22 cellular contexts compared by ENCODE assay signal in the genomic region with DNA sequence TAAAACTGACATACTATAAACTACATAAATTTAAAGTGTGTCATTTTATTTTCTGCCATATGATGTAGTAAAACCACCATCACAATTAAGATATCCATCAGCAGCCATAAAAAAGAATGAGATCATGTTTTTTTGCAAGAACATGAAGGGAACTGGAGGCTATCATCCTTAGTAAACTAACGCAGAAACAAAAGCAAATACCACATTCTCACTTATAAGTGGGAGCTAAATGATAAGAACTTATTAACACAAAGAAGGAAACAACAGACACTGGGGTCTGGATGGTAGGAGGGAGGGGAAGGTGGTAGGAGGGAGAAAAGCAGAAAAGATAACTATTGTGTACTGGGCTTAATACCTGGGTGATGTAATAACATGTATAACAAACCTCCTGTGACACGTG. TPM values are rescaled to one million over a fixed set of nuclear protein-coding genes. Genes with fewer than 3 reads are reported as not detected.
"Had no signal": no experiment of that assay in that cellular context is flagged by ENCODE, and none has a peak within 500 bp of the region (broad histone marks: within the 10 kb centered on the region; RNA-seq: fewer than 3 reads in every experiment).

No MANE protein-coding gene starts in this region.

- H2AFZ ChIP-seq: hepatocyte had no signal

- H3K4me2 ChIP-seq: hepatocyte had no signal

- H3K9me3 Mint-ChIP-seq: activated CD4-positive, alpha-beta memory T cell treated with anti-CD3 and anti-CD28 coated beads for 36 hours; activated naive CD4-positive, alpha-beta T cell treated with anti-CD3 and anti-CD28 coated beads, Interleukin-2, amount 50 U/mL, for 24 hours; natural killer cell treated with Interleukin-12 subunit alpha and Interleukin-12 subunit beta and Interleukin-15 and Interleukin-18, amount 100 ng/mL, for 72 hours had no signal

- FAIRE-seq: keratinocyte had no signal

- H3K4me1 ChIP-seq: adrenal gland, esophagus muscularis mucosa, left ventricle myocardium inferior, right atrium auricular region, tibial nerve had no signal

- ATAC-seq: activated CD8-positive, alpha-beta memory T cell treated with anti-CD3 and anti-CD28 coated beads, Interleukin-2, amount 10 ng/mL, durations not matched to agents 7 days and 5 days; natural killer cell treated with Interleukin-12 subunit alpha and Interleukin-12 subunit beta and Interleukin-15 and Interleukin-18, amount 100 ng/mL, for 72 hours had no signal

- H3K4me3 Mint-ChIP-seq: activated CD4-positive, alpha-beta memory T cell treated with anti-CD3 and anti-CD28 coated beads for 36 hours; activated CD8-positive, alpha-beta memory T cell treated with anti-CD3 and anti-CD28 coated beads, Interleukin-2, amount 10 ng/mL, durations not matched to agents 7 days and 5 days; activated naive CD4-positive, alpha-beta T cell treated with anti-CD3 and anti-CD28 coated beads, Interleukin-2, amount 50 U/mL, for 24 hours; natural killer cell treated with Interleukin-12 subunit alpha and Interleukin-12 subunit beta and Interleukin-15 and Interleukin-18, amount 100 ng/mL, for 72 hours had no signal

- H3K4me1 Mint-ChIP-seq: activated CD8-positive, alpha-beta memory T cell treated with anti-CD3 and anti-CD28 coated beads, Interleukin-2, amount 10 ng/mL, durations not matched to agents 7 days and 5 days; activated naive CD4-positive, alpha-beta T cell treated with anti-CD3 and anti-CD28 coated beads, Interleukin-2, amount 50 U/mL, for 24 hours had no signal

- H3K4me3 ChIP-seq: adrenal gland, cardiac muscle cell, esophagus muscularis mucosa, hepatocyte, left ventricle myocardium inferior, right atrium auricular region, skin epidermis, tibial nerve had no signal

- H3K27me3 ChIP-seq: adrenal gland, cardiac muscle cell, esophagus muscularis mucosa, hepatocyte, right atrium auricular region, tibial nerve had no signal

- H3K9me3 ChIP-seq: adrenal gland, esophagus muscularis mucosa, left ventricle myocardium inferior, right atrium auricular region, tibial nerve had no signal

- H3K79me2 ChIP-seq: hepatocyte had no signal

- H3K36me3 ChIP-seq: adrenal gland, right atrium auricular region had no signal

- H3K27me3 Mint-ChIP-seq: activated CD4-positive, alpha-beta memory T cell treated with anti-CD3 and anti-CD28 coated beads for 36 hours; activated CD8-positive, alpha-beta memory T cell treated with anti-CD3 and anti-CD28 coated beads, Interleukin-2, amount 10 ng/mL, durations not matched to agents 7 days and 5 days; activated naive CD4-positive, alpha-beta T cell treated with anti-CD3 and anti-CD28 coated beads, Interleukin-2, amount 50 U/mL, for 24 hours; natural killer cell treated with Interleukin-12 subunit alpha and Interleukin-12 subunit beta and Interleukin-15 and Interleukin-18, amount 100 ng/mL, for 72 hours had no signal

- DNase-seq: activated CD4-positive, alpha-beta memory T cell treated with anti-CD3 and anti-CD28 coated beads for 36 hours; activated CD4-positive, alpha-beta T cell treated with anti-CD3 and anti-CD28 coated beads for 1 hour; activated CD8-positive, alpha-beta memory T cell treated with anti-CD3 and anti-CD28 coated beads, Interleukin-2, amount 10 ng/mL, durations not matched to agents 7 days and 5 days; activated T-cell treated with anti-CD3 and anti-CD28 coated beads, Interleukin-2, amount 50 U/mL, for 1 hour; adrenal gland; left ventricle myocardium inferior; mesenchymal stem cell; stimulated activated CD4-positive, alpha-beta T cell treated with anti-CD3 and anti-CD28 coated beads, Interleukin-4, amount 100 ng/mL, for 24 hours; stimulated activated naive CD4-positive, alpha-beta T cell; T-helper 9 cell had no signal

- H3K27ac Mint-ChIP-seq: activated CD4-positive, alpha-beta memory T cell treated with anti-CD3 and anti-CD28 coated beads for 36 hours; activated CD8-positive, alpha-beta memory T cell treated with anti-CD3 and anti-CD28 coated beads, Interleukin-2, amount 10 ng/mL, durations not matched to agents 7 days and 5 days; activated naive CD4-positive, alpha-beta T cell treated with anti-CD3 and anti-CD28 coated beads, Interleukin-2, amount 50 U/mL, for 24 hours; natural killer cell treated with Interleukin-12 subunit alpha and Interleukin-12 subunit beta and Interleukin-15 and Interleukin-18, amount 100 ng/mL, for 72 hours had no signal

- H3K27ac ChIP-seq: adrenal gland, cardiac muscle cell, esophagus muscularis mucosa, hepatocyte, left ventricle myocardium inferior, right atrium auricular region, skin epidermis, tibial nerve had no signal

RNA-seq across cellular contexts. Expression of gene ROPN1, which starts 55.5 kb away (rescaled TPM):
- total RNA-seq: activated CD4-positive, alpha-beta memory T cell treated with anti-CD3 and anti-CD28 coated beads for 36 hours; activated CD8-positive, alpha-beta memory T cell treated with anti-CD3 and anti-CD28 coated beads, Interleukin-2, amount 10 ng/mL, durations not matched to agents 7 days and 5 days; adrenal gland; cardiac muscle cell; esophagus muscularis mucosa; glomerular endothelial cell; hepatocyte; left ventricle myocardium inferior; natural killer cell treated with Interleukin-12 subunit alpha and Interleukin-12 subunit beta and Interleukin-15 and Interleukin-18, amount 100 ng/mL, for 72 hours; posterior vena cava; right atrium auricular region; subcutaneous adipose tissue; tibial nerve had no signal
- polyA plus RNA-seq: adrenal gland, cardiac muscle cell, hepatocyte had no signal
